1 cellular context compared by ENCODE assay signal in the genomic region with DNA sequence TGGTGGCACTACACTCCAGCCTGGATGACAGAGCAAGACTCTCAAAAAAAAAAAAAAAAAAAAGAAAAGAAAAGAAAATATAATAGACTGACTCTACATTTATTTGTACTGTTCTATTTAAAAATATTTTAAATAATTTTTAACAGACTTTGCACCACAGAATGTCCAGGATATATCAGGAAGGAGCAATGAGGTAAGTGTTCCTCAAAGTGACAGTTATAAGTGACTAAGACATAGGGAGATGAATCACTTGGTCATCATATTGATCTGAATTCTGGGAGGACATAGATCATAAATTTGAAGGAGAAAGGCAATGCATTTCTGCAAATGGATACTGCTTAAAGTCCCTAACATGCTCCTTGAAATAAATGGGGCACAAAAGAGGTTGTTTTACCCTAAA.
TF ChIP-seq lines count a peak whose summit lies in the region.

No MANE protein-coding gene starts in this region.

TF ChIP-seq in GM23338, 12 proteins besides CTCF, POLR2A, EP300 and RAD21 (continued from another document):
- TF ChIP-seq, protein P1, sequence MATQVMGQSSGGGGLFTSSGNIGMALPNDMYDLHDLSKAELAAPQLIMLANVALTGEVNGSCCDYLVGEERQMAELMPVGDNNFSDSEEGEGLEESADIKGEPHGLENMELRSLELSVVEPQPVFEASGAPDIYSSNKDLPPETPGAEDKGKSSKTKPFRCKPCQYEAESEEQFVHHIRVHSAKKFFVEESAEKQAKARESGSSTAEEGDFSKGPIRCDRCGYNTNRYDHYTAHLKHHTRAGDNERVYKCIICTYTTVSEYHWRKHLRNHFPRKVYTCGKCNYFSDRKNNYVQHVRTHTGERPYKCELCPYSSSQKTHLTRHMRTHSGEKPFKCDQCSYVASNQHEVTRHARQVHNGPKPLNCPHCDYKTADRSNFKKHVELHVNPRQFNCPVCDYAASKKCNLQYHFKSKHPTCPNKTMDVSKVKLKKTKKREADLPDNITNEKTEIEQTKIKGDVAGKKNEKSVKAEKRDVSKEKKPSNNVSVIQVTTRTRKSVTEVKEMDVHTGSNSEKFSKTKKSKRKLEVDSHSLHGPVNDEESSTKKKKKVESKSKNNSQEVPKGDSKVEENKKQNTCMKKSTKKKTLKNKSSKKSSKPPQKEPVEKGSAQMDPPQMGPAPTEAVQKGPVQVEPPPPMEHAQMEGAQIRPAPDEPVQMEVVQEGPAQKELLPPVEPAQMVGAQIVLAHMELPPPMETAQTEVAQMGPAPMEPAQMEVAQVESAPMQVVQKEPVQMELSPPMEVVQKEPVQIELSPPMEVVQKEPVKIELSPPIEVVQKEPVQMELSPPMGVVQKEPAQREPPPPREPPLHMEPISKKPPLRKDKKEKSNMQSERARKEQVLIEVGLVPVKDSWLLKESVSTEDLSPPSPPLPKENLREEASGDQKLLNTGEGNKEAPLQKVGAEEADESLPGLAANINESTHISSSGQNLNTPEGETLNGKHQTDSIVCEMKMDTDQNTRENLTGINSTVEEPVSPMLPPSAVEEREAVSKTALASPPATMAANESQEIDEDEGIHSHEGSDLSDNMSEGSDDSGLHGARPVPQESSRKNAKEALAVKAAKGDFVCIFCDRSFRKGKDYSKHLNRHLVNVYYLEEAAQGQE (IDR thresholded peaks at IDR 0.05; ENCODE audit: unreplicated experiment) = no peak
TF ChIP-seq in GM23338: peak in this region for 0.
